In the genomic region with DNA sequence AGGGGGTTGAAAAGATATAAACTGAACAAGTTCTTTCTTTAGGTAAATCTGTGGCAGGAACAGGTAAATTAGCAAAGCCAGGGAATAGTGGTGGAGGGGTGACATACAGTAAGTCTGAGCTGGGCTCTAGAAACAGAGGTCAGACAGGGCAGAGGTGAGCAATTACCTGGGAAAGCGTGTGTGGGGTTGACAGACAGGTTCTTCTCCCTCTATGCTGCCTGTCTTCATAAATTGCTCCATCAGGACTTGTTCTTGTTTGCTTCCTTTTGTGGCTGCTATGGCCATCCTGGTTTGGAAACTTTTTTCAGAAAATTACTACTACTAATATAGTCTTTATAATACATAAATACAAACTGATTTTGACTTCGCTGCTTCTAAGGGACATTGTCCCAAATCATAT, we compare ENCODE assay signal across 14 cellular contexts. TPM values are rescaled to one million over a fixed set of nuclear protein-coding genes. Genes with fewer than 3 reads are reported as not detected.
A peak's percentile ranks its signal among the peaks of the same experiment; 100 is the strongest.
DNase-seq lines count a peak whose midpoint lies in the region; ATAC-seq and TF ChIP-seq lines count a peak whose summit lies in the region.
"Had no signal": no experiment of that assay in that cellular context is flagged by ENCODE, and none has a peak within 500 bp of the region (broad histone marks: within the 10 kb centered on the region; RNA-seq: fewer than 3 reads in every experiment).

No MANE protein-coding gene starts in this region.

- CTCF ChIA-PET in T-cell (lab: Charles Lee) = no interaction called here

- no peak for ATAC-seq in activated T-cell treated with anti-CD3 and anti-CD28 coated beads, Interleukin-2, amount 50 U/mL, for 72 hours (replicated peaks in 1 of 2)
- ATAC-seq in activated T-cell treated with anti-CD3 and anti-CD28 coated beads, Interleukin-2, amount 50 U/mL, for 4 hours = no peak
- no peak for ATAC-seq in T-cell (replicated peaks in 1 of 4)

- H3K27me3 ChIP-seq in esophagus squamous epithelium (no peaks in the 10 kb centered on the region), spleen (replicated peaks in 1 of 7) (no peaks in the 10 kb centered on the region)

- no peaks in the 10 kb centered on the region for H3K9me3 Mint-ChIP-seq in activated T-cell treated with anti-CD3 and anti-CD28 coated beads, Interleukin-2, amount 50 U/mL, for 72 hours
- no peaks in the 10 kb centered on the region for H3K9me3 Mint-ChIP-seq in activated T-cell treated with anti-CD3 and anti-CD28 coated beads, Interleukin-2, amount 50 U/mL, for 4 hours
- no peaks in the 10 kb centered on the region for H3K9me3 Mint-ChIP-seq in T-cell

- H3K36me3 ChIP-seq in esophagus squamous epithelium (peaks cover 3 to 62% (median 10%) of the 10 kb centered on the region in 3 donors), spleen (peaks cover 0 to 70% (median 43%) of the 10 kb centered on the region in 6 donors)

- intact Hi-C loops in esophagus squamous epithelium (cut with DNase I) (no loop called here), spleen (cut with DNase I; ENCODE audit: low total_unique reads) (no loop called here)

- H3K4me1 ChIP-seq in esophagus squamous epithelium = peaks cover 9 to 46% (median 25%) of the 10 kb centered on the region in 3 donors
- peaks cover 8 to 78% (median 29%) of the 10 kb centered on the region in 6 donors for H3K4me1 ChIP-seq in spleen
- H3K4me1 ChIP-seq: prostate gland had no signal

- H3K27ac Mint-ChIP-seq in activated T-cell treated with anti-CD3 and anti-CD28 coated beads, Interleukin-2, amount 50 U/mL, for 72 hours = peak overlapping the region; percentile 64
- H3K27ac Mint-ChIP-seq in T-cell = peak overlapping the region; percentile 65 to 85

- H3K4me3 Mint-ChIP-seq in activated T-cell treated with anti-CD3 and anti-CD28 coated beads, Interleukin-2, amount 50 U/mL, for 72 hours = peak overlapping the region; percentile 11 to 31
- no peak overlapping the region for H3K4me3 Mint-ChIP-seq in activated T-cell treated with anti-CD3 and anti-CD28 coated beads, Interleukin-2, amount 50 U/mL, for 4 hours
- H3K4me3 Mint-ChIP-seq in T-cell = peak overlapping the region in 1 of 3 donors; percentile 2

- TF ChIP-seq POLR2A in esophagus squamous epithelium (IDR thresholded peaks at IDR 0.05) (no peak), spleen (IDR thresholded peaks at IDR 0.05) (no peak)

- H3K9me3 ChIP-seq in esophagus squamous epithelium = no peaks in the 10 kb centered on the region
- no peaks in the 10 kb centered on the region for H3K9me3 ChIP-seq in spleen
- H3K9me3 ChIP-seq: left ventricle myocardium inferior, prostate gland had no signal

- TF ChIP-seq CTCF in esophagus squamous epithelium (IDR thresholded peaks at IDR 0.05) (no peak), spleen (IDR thresholded peaks at IDR 0.05 in 8 of 11, conservative IDR thresholded peaks at IDR 0.05 in 3 of 11) (no peak)

- H3K27ac ChIP-seq in esophagus squamous epithelium = peak overlapping the region; percentile 15 to 95 (median 45)
- H3K27ac ChIP-seq in spleen = peak overlapping the region in 5 of 8 donors; percentile 9 to 57 (median 11)
- H3K27ac ChIP-seq: left ventricle myocardium inferior had no signal

- H3K27me3 Mint-ChIP-seq in activated T-cell treated with anti-CD3 and anti-CD28 coated beads, Interleukin-2, amount 50 U/mL, for 72 hours (ENCODE audit: low read depth) = no peaks in the 10 kb centered on the region
- H3K27me3 Mint-ChIP-seq in activated T-cell treated with anti-CD3 and anti-CD28 coated beads, Interleukin-2, amount 50 U/mL, for 4 hours (ENCODE audit: low read depth) = no peaks in the 10 kb centered on the region
- H3K27me3 Mint-ChIP-seq in T-cell = no peaks in the 10 kb centered on the region

- peaks cover 49% of the 10 kb centered on the region for H3K4me1 Mint-ChIP-seq in activated T-cell treated with anti-CD3 and anti-CD28 coated beads, Interleukin-2, amount 50 U/mL, for 72 hours (ENCODE audit: low read depth)
- peaks cover 51% of the 10 kb centered on the region for H3K4me1 Mint-ChIP-seq in activated T-cell treated with anti-CD3 and anti-CD28 coated beads, Interleukin-2, amount 50 U/mL, for 4 hours (ENCODE audit: low read depth)
- H3K4me1 Mint-ChIP-seq in T-cell = peaks cover 56 to 66% (median 60%) of the 10 kb centered on the region in 3 donors

- WGBS in esophagus squamous epithelium, 2 donors = 68 to 71% methylated on average over 2 of the region's 2 CpGs
- 83 to 97% (median 90%) methylated on average over 2 of the region's 2 CpGs for WGBS in spleen, 5 donors

- POLR2A ChIA-PET in T-cell (lab: Charles Lee) = interaction anchor here in 1 of 2 donors (0.6 kb wide), 1 partner anchor 10 kb away, joined by 3 read pairs; no protein-coding TSS in a partner anchor

- H3K36me3 Mint-ChIP-seq in activated T-cell treated with anti-CD3 and anti-CD28 coated beads, Interleukin-2, amount 50 U/mL, for 72 hours (ENCODE audit: insufficient read depth in 2 of 2) = peaks cover 25 to 53% of the 10 kb centered on the region in 2 donors
- peaks cover 38% of the 10 kb centered on the region for H3K36me3 Mint-ChIP-seq in activated T-cell treated with anti-CD3 and anti-CD28 coated beads, Interleukin-2, amount 50 U/mL, for 4 hours (ENCODE audit: insufficient read depth)
- peaks cover 41% of the 10 kb centered on the region for H3K36me3 Mint-ChIP-seq in T-cell

- DNase-seq in activated T-cell treated with anti-CD3 and anti-CD28 coated beads, Interleukin-2, amount 50 U/mL, for 72 hours = no peak
- no peak for DNase-seq in activated T-cell treated with anti-CD3 and anti-CD28 coated beads, Interleukin-2, amount 50 U/mL, for 4 hours
- DNase-seq in T-cell (no peak), esophagus squamous epithelium (lab: John Stamatoyannopoulos, UW) (no peak), spleen (no peak), NOMO-1 treated with DMSO at 0.1 percent for 48 hours (lab: John Stamatoyannopoulos, UW; ENCODE audit: unreplicated experiment) (no peak), hypothalamus (lab: John Stamatoyannopoulos, UW) (no peak), SKM-1 treated with dmso at 0.1 percent for 144 hours (lab: John Stamatoyannopoulos, UW; ENCODE audit: unreplicated experiment) (no peak)
- DNase-seq: activated CD8-positive, alpha-beta memory T cell treated with anti-CD3 and anti-CD28 coated beads, Interleukin-2, amount 50 U/mL, for 4 hours; GOT3; left ventricle myocardium inferior; NCI-H2227 treated with DMSO at 0.1 percent for 48 hours; stimulated activated CD4-positive, alpha-beta T cell treated with anti-CD3 and anti-CD28 coated beads, Interleukin-1b, Interleukin-23, amount 100 ng/mL, for 48 hours had no signal

- H3K4me3 ChIP-seq in esophagus squamous epithelium (no peak overlapping the region), spleen (no peak overlapping the region)
- H3K4me3 ChIP-seq: left ventricle myocardium inferior, prostate gland had no signal

RNA-seq across cellular contexts. Expression of gene ANKRD12, which starts 3.4 kb away (rescaled TPM):
- total RNA-seq in activated T-cell treated with anti-CD3 and anti-CD28 coated beads, Interleukin-2, amount 50 U/mL, for 72 hours = 100 to 1,000 TPM in 1 of 2 donors, 10 to 100 TPM in 1; 84.4 to 123 TPM
- total RNA-seq in activated T-cell treated with anti-CD3 and anti-CD28 coated beads, Interleukin-2, amount 50 U/mL, for 4 hours = 10 to 100 TPM; 49.7 to 62.9 (median 57.7) TPM
- total RNA-seq in T-cell = 100 to 1,000 TPM; 183 to 211 (median 199) TPM
- total RNA-seq in esophagus squamous epithelium = 10 to 100 TPM; 13.0 to 60.3 (median 23.4) TPM
- total RNA-seq in spleen = 100 to 1,000 TPM in 4 of 7 donors, 10 to 100 TPM in 3; 73.2 to 122 (median 100) TPM
- 10 to 100 TPM in 2 of 3 donors, 1 to 10 TPM in 1; 7.6 to 35.4 (median 15.9) TPM for polyA plus RNA-seq in spleen

RNA-seq across cellular contexts. Expression of gene NDUFV2, which starts 30.7 kb away (rescaled TPM):
- 100 to 1,000 TPM; 394 to 497 TPM for total RNA-seq in activated T-cell treated with anti-CD3 and anti-CD28 coated beads, Interleukin-2, amount 50 U/mL, for 72 hours
- 100 to 1,000 TPM; 254 to 279 (median 265) TPM for total RNA-seq in activated T-cell treated with anti-CD3 and anti-CD28 coated beads, Interleukin-2, amount 50 U/mL, for 4 hours
- 100 to 1,000 TPM; 148 to 201 (median 156) TPM for total RNA-seq in T-cell
- total RNA-seq in esophagus squamous epithelium = 100 to 1,000 TPM in 3 of 4 donors, 10 to 100 TPM in 1; 96.5 to 150 (median 110) TPM
- total RNA-seq in spleen = 100 to 1,000 TPM in 2 of 7 donors, 10 to 100 TPM in 5; 89.8 to 108 (median 92.4) TPM
- 100 to 1,000 TPM; 157 to 175 (median 160) TPM for polyA plus RNA-seq in spleen
